ENCODE assay signal across 24 cellular contexts in the genomic region with DNA sequence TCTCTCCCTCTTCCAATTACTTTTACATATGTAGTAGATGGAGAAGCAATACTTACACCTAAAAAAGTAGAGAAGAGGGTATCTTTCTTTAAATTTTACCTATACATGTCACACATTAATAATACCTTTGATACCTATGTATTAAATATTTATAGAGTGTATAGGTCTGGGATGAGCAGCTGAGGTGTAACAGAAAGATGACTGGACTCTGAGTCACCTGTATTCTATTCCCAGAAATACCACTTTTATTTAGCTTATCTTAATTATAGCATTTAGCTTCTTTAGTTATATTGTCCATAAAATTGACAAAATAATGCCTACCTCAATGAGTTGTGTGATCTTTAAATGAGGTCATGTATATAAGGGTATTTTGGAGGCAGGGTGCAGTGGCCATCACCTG. TPM values are rescaled to one million over a fixed set of nuclear protein-coding genes. Genes with fewer than 3 reads are reported as not detected.
"Had no signal": no experiment of that assay in that cellular context is flagged by ENCODE, and none has a peak within 500 bp of the region (broad histone marks: within the 10 kb centered on the region; RNA-seq: fewer than 3 reads in every experiment).

No MANE protein-coding gene starts in this region.

- DNase-seq: activated B cell treated with CpG ODN at 0.5 μM for 24 hours; activated CD4-positive, alpha-beta T cell treated with anti-CD3 and anti-CD28 coated beads for 1 hour; activated CD4-positive, alpha-beta T cell treated with anti-CD3 and anti-CD28 coated beads, Interleukin-2, amount 10 ng/mL, durations not matched to agents 24 days and 14 days; activated CD4-positive, alpha-beta T cell treated with anti-CD3 and anti-CD28 coated beads, Interleukin-2, amount 50 U/mL, for 48 hours; activated CD8-positive, alpha-beta memory T cell treated with anti-CD3 and anti-CD28 coated beads, Interleukin-2, amount 10 ng/mL, durations not matched to agents 7 days and 5 days; activated effector memory CD4-positive, alpha-beta T cell treated with Interleukin-2 at 50 U/mL for 16 hours; activated naive CD4-positive, alpha-beta T cell; activated T-cell treated with anti-CD3 and anti-CD28 coated beads, Interleukin-2, amount 50 U/mL, for 24 hours; aorta; Kasumi-1; KBM-7; NCI-H1092 treated with DMSO at 0.1 percent for 48 hours; NCI-H1436; NCI-H1694 treated with DMSO at 0.1 percent for 48 hours; NCI-H2029 treated with DMSO at 0.1 percent for 48 hours; NCI-H345; NCI-H510A; NCI-H526 treated with DMSO at 0.1 percent for 48 hours; NCI-H82; NK-92 treated with Interleukin-12 subunit alpha and Interleukin-12 subunit beta, amount 100 ng/mL, for 24 hours; SIG-M5; T-helper 17 cell; T-helper 9 cell had no signal

- ATAC-seq: activated CD8-positive, alpha-beta memory T cell treated with anti-CD3 and anti-CD28 coated beads, Interleukin-2, amount 10 ng/mL, durations not matched to agents 7 days and 5 days; T-helper 17 cell had no signal

RNA-seq across cellular contexts. Expression of a gene that starts 30.6 kb away (rescaled TPM):
- total RNA-seq: activated B cell treated with CpG ODN at 0.5 μM for 24 hours; activated CD4-positive, alpha-beta T cell treated with anti-CD3 and anti-CD28 coated beads, Interleukin-2, amount 10 ng/mL, durations not matched to agents 24 days and 14 days had no signal

RNA-seq across cellular contexts. Expression of a gene that starts 32.4 kb away (rescaled TPM):
- total RNA-seq: activated B cell treated with CpG ODN at 0.5 μM for 24 hours; activated CD4-positive, alpha-beta T cell treated with anti-CD3 and anti-CD28 coated beads, Interleukin-2, amount 10 ng/mL, durations not matched to agents 24 days and 14 days; activated CD8-positive, alpha-beta memory T cell treated with anti-CD3 and anti-CD28 coated beads, Interleukin-2, amount 10 ng/mL, durations not matched to agents 7 days and 5 days; activated T-helper 1 cell treated with anti-CD3 and anti-CD28 coated beads, Interleukin-12 subunit alpha, Interleukin-12 subunit beta, Interleukin-2, Interleukin-4 antibody, amounts not matched to agents 30 ng/mL and 10 ng/mL and 1 ng/mL, durations not matched to agents 14 hours and 24 hours and 36 hours; T-helper 17 cell had no signal
